In genomic region chr3:100590114-100590839, GRCh38 we compare ENCODE assay signal across 8 cellular contexts. TPM values are rescaled to one million over a fixed set of nuclear protein-coding genes. Genes with fewer than 3 reads are reported as not detected.
A peak's percentile ranks its signal among the peaks of the same experiment; 100 is the strongest.
DNase-seq lines count a peak whose midpoint lies in the region; ATAC-seq and TF ChIP-seq lines count a peak whose summit lies in the region.

No MANE protein-coding gene starts in this region.

- H3K56ac ChIP-seq in H9 (ENCODE audit: insufficient read length, low read depth, low read length), result no peak overlapping the region

- no peak overlapping the region for H3K23ac ChIP-seq in H9 (ENCODE audit: insufficient read length, low read depth, low read length)

- H3K27ac ChIP-seq in H9 (ENCODE audit: insufficient read length, low read depth, low read length) (no peak overlapping the region), RWPE2 (ENCODE audit: poor library complexity, severe bottlenecking) (no peak overlapping the region)

- peaks cover 15 to 17% of the 10 kb centered on the region in 2 experiments; a peak in 4 of 5 replicates for H3K9me3 Mint-ChIP-seq in H9

- H3K4me1 ChIP-seq in H9 (ENCODE audit: insufficient read depth, low read length), result no peaks in the 10 kb centered on the region
- no peaks in the 10 kb centered on the region for H3K4me1 ChIP-seq in RWPE2 (ENCODE audit: insufficient read depth, poor library complexity, severe bottlenecking)

- no peak overlapping the region for H2BK12ac ChIP-seq in H9 (ENCODE audit: insufficient read length, low read depth, low read length)

- H4K5ac ChIP-seq in H9 (ENCODE audit: insufficient read length, low read depth, low read length), result no peak overlapping the region

- TF ChIP-seq CTCF in H9 (conservative IDR thresholded peaks at IDR 0.05), result peak; percentile 92
- TF ChIP-seq CTCF in RWPE2 (IDR thresholded peaks at IDR 0.05; ENCODE audit: poor library complexity, severe bottlenecking), result peak; percentile 94

- H3K18ac ChIP-seq in H9 (ENCODE audit: insufficient read length, low read depth, low read length), result no peak overlapping the region

- no peak overlapping the region for H3T11ph ChIP-seq in H9 (ENCODE audit: low read length)

- ATAC-seq in RWPE2 (ENCODE audit: low read depth), result peak; percentile 76

- no peak overlapping the region for H2AK5ac ChIP-seq in H9 (ENCODE audit: insufficient read length, low read length)

- H3K4me2 ChIP-seq in H9 (ENCODE audit: insufficient read depth, insufficient read length, low read length), result peak overlapping the region; percentile 63

- H3K4me1 Mint-ChIP-seq in H9, result peaks cover 3 to 4% of the 10 kb centered on the region in 2 experiments; a peak in 1 of 4 replicates

- no peak overlapping the region for H3K4me3 ChIP-seq in RWPE2 (ENCODE audit: severe bottlenecking)

- no peaks in the 10 kb centered on the region for H3K79me1 ChIP-seq in H9 (ENCODE audit: insufficient read depth, low read depth, low read length, poor library complexity, severe bottlenecking)

- DNase-seq in GDM1 (lab: John Stamatoyannopoulos, UW) (peak; percentile 61), H9 (peak; percentile 43), M059J (ENCODE audit: low read depth) (peak; percentile 78), RWPE2 (ENCODE audit: low spot score) (no peak), glomerular endothelial cell (ENCODE audit: extremely low read depth, low read depth, low spot score) (peak; percentile 65), pons (ENCODE audit: low spot score) (peak; percentile 82), mesenteric fat pad (ENCODE audit: low spot score) (no peak)
- DNase-seq in activated naive CD4-positive, alpha-beta T cell treated with anti-CD3 and anti-CD28 coated beads, Interleukin-2, amount 50 U/mL, for 16 hours, result peak; percentile 46

- no peak overlapping the region for H3K27ac Mint-ChIP-seq in H9

- no peak overlapping the region for H2BK5ac ChIP-seq in H9 (ENCODE audit: insufficient read length, low read length)

- H3K36me3 ChIP-seq in RWPE2 (ENCODE audit: low read depth), result no peaks in the 10 kb centered on the region

- no peaks in the 10 kb centered on the region for H3K79me2 ChIP-seq in H9 (ENCODE audit: insufficient read depth, low read length)

- no CpG with 5 or more reads among the region's 10 CpGs for WGBS in H9 (ENCODE audit: extremely low coverage, insufficient read length, low lambda C conversion rate)

- no peak overlapping the region for H2BK120ac ChIP-seq in H9 (ENCODE audit: low read depth, low read length, poor library complexity, severe bottlenecking)

- no peak overlapping the region for H4K8ac ChIP-seq in H9 (replicated peaks; ENCODE audit: insufficient read length, low read depth, low read length)

- no peak overlapping the region for H4K91ac ChIP-seq in H9 (ENCODE audit: insufficient read length, low read depth, low read length)

- no peak overlapping the region for H3K9ac ChIP-seq in H9 (ENCODE audit: extremely low read depth, insufficient read length, low read length)

- H3K14ac ChIP-seq in H9 (ENCODE audit: insufficient read depth, low read length), result no peak overlapping the region

- H3K23me2 ChIP-seq in H9 (ENCODE audit: insufficient read length, low read depth, low read length, poor library complexity, severe bottlenecking), result no peaks in the 10 kb centered on the region

- H3K4me3 Mint-ChIP-seq in H9, result peak overlapping the region; percentile 13 to 45; a peak in 2 of 5 replicates

- H2BK20ac ChIP-seq in H9 (ENCODE audit: low read depth, low read length, poor library complexity, severe bottlenecking), result no peak overlapping the region

- no peaks in the 10 kb centered on the region for H3K9me3 ChIP-seq in H9 (ENCODE audit: control insufficient read depth, low read depth, low read length)
- no peaks in the 10 kb centered on the region for H3K9me3 ChIP-seq in RWPE2 (ENCODE audit: severe bottlenecking)

- H3K4ac ChIP-seq in H9 (ENCODE audit: low read depth, low read length), result no peak overlapping the region

- no peaks in the 10 kb centered on the region for H4K20me1 ChIP-seq in H9 (ENCODE audit: control insufficient read depth, insufficient read depth, insufficient read length)

- no peaks in the 10 kb centered on the region for H3K27me3 Mint-ChIP-seq in H9 (ENCODE audit: low read depth)

- no peak overlapping the region for H2AFZ ChIP-seq in H9 (ENCODE audit: low read length)

- H3K27me3 ChIP-seq in H9 (ENCODE audit: insufficient read depth, low read length), result no peaks in the 10 kb centered on the region
- H3K27me3 ChIP-seq in RWPE2 (ENCODE audit: insufficient read depth, poor library complexity, severe bottlenecking), result no peaks in the 10 kb centered on the region

- peaks cover 8 to 13% (median 9%) of the 10 kb centered on the region in 3 experiments for H3K36me3 Mint-ChIP-seq in H9 (ENCODE audit: insufficient read depth in 1 of 3, low read depth in 3 of 3)

- no peak overlapping the region for H2BK15ac ChIP-seq in H9 (ENCODE audit: low read depth, low read length)

RNA-seq across cellular contexts. Expression of gene ADGRG7, which starts 19.1 kb away (rescaled TPM):
- total RNA-seq in H9 (2021) (not detected in 2 replicates), glomerular endothelial cell (not detected in 2 replicates), mesenteric fat pad (not detected)
- not detected in 2 replicates for total RNA-seq in M059J (2014; rRNA removed; shearing (Covaris generic))

Comparison
In these comparisons a context has a peak if more than half of its experiments do, and no peak if none do; other contexts are left out.
1. DNase-seq: peak in GDM1 (single experiment), H9 (single experiment), M059J (single experiment), activated naive CD4-positive, alpha-beta T cell treated with anti-CD3 and anti-CD28 coated beads, Interleukin-2, amount 50 U/mL, for 16 hours (single experiment), glomerular endothelial cell (single experiment) and pons (single experiment); none in RWPE2 (single experiment) and mesenteric fat pad (single experiment).